ENCODE assay signal across 9 cellular contexts in the genomic region with DNA sequence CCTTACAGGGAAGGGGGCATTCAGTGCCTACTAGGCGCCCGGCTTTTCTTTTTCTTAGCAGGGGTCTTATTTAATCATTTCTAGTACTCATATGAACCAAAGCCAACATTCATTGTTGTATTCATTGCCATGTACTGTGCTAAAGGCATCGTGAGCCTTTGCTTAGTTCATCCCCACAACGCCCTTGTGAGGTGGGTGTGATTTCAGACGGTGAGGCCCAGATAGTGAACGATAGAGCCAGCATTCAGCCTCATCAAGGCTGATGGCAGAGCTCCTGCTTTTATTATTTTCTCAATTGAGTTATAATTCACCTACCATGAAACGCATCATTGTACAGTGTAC. TPM values are rescaled to one million over a fixed set of nuclear protein-coding genes. Genes with fewer than 3 reads are reported as not detected.
DNase-seq lines count a peak whose midpoint lies in the region; ATAC-seq, FAIRE-seq and TF ChIP-seq lines count a peak whose summit lies in the region.
"Had no signal": no experiment of that assay in that cellular context is flagged by ENCODE, and none has a peak within 500 bp of the region (broad histone marks: within the 10 kb centered on the region; RNA-seq: fewer than 3 reads in every experiment).

No MANE protein-coding gene starts in this region.

- H3K9me3 ChIP-seq in keratinocyte (ENCODE audit: control insufficient read depth, low read depth, low read length): no peaks in the 10 kb centered on the region
- no peaks in the 10 kb centered on the region for H3K9me3 ChIP-seq in uterus

- H3K36me3 Mint-ChIP-seq in activated T-helper 1 cell treated with anti-CD3 and anti-CD28 coated beads, Interleukin-12 subunit alpha, Interleukin-12 subunit beta, Interleukin-2, Interleukin-4 antibody, amounts not matched to agents 30 ng/mL and 10 ng/mL and 1 ng/mL, durations not matched to agents 14 hours and 24 hours and 36 hours (ENCODE audit: low read depth): peaks cover 15% of the 10 kb centered on the region

- peak overlapping the region; percentile 79 for H3K9ac ChIP-seq in keratinocyte (ENCODE audit: control insufficient read depth, extremely low read depth, insufficient read depth, low read length)

- no peaks in the 10 kb centered on the region for H4K20me1 ChIP-seq in keratinocyte (ENCODE audit: control insufficient read depth, extremely low read depth, insufficient read depth, low read length)

- ATAC-seq in Right ventricle myocardium inferior: peak; percentile 7
- no peak for ATAC-seq in GM21786 (IDR thresholded peaks at IDR 0.05; ENCODE audit: unreplicated experiment)

- FAIRE-seq in keratinocyte (lab: Jason Lieb, UNC): no peak

- peaks cover 3% of the 10 kb centered on the region in 2 experiments for H3K36me3 ChIP-seq in keratinocyte (ENCODE audit: control insufficient read depth in 2 of 2, extremely low read depth in 1 of 2, insufficient read depth in 2 of 2, low read length in 2 of 2)
- H3K36me3 ChIP-seq in uterus: no peaks in the 10 kb centered on the region

- H3K9me3 Mint-ChIP-seq in activated T-helper 1 cell treated with anti-CD3 and anti-CD28 coated beads, Interleukin-12 subunit alpha, Interleukin-12 subunit beta, Interleukin-2, Interleukin-4 antibody, amounts not matched to agents 30 ng/mL and 10 ng/mL and 1 ng/mL, durations not matched to agents 14 hours and 24 hours and 36 hours: no peaks in the 10 kb centered on the region

- peaks cover 88% of the 10 kb centered on the region for H3K79me2 ChIP-seq in keratinocyte (ENCODE audit: control insufficient read depth, insufficient read depth, low read length)

- H3K4me3 ChIP-seq in keratinocyte (ENCODE audit: control insufficient read depth in 2 of 3, extremely low read depth in 1 of 3, insufficient read depth in 2 of 3, low read depth in 1 of 3, low read length in 3 of 3) (peak overlapping the region in 2 of 3 experiments; percentile 52 to 63), uterus (no peak overlapping the region)

- TF ChIP-seq CTCF in keratinocyte (optimal IDR thresholded peaks at IDR 0.05 in 1 of 3, IDR thresholded peaks at IDR 0.05 in 1 of 3, conservative IDR thresholded peaks at IDR 0.05 in 1 of 3; ENCODE audit: extremely low read depth in 1 of 3, insufficient read depth in 2 of 3, low read length in 3 of 3): no peak
- no peak for TF ChIP-seq CTCF in uterus (IDR thresholded peaks at IDR 0.05)

- peak overlapping the region; percentile 69 for H3K27ac Mint-ChIP-seq in activated T-helper 1 cell treated with anti-CD3 and anti-CD28 coated beads, Interleukin-12 subunit alpha, Interleukin-12 subunit beta, Interleukin-2, Interleukin-4 antibody, amounts not matched to agents 30 ng/mL and 10 ng/mL and 1 ng/mL, durations not matched to agents 14 hours and 24 hours and 36 hours

- peak overlapping the region; percentile 73 for H2AFZ ChIP-seq in keratinocyte (ENCODE audit: control insufficient read depth, low read length)

- TF ChIP-seq POLR2A in uterus (IDR thresholded peaks at IDR 0.05): no peak

- no peaks in the 10 kb centered on the region for H3K9me1 ChIP-seq in keratinocyte (ENCODE audit: control insufficient read depth, extremely low read depth, insufficient read depth, low read length)

- H3K4me2 ChIP-seq in keratinocyte (ENCODE audit: control insufficient read depth, extremely low read depth, insufficient read depth, low read depth, low read length): peak overlapping the region; percentile 98

- H3K27me3 Mint-ChIP-seq in activated T-helper 1 cell treated with anti-CD3 and anti-CD28 coated beads, Interleukin-12 subunit alpha, Interleukin-12 subunit beta, Interleukin-2, Interleukin-4 antibody, amounts not matched to agents 30 ng/mL and 10 ng/mL and 1 ng/mL, durations not matched to agents 14 hours and 24 hours and 36 hours (ENCODE audit: insufficient read depth): no peaks in the 10 kb centered on the region

- no peak for DNase-seq in Right ventricle myocardium inferior (ENCODE audit: missing footprints)
- DNase-seq in cardiac septum (ENCODE audit: low spot score): no peak
- DNase-seq in activated T-helper 1 cell treated with anti-CD3 and anti-CD28 coated beads, Interleukin-12 subunit alpha, Interleukin-12 subunit beta, Interleukin-2, Interleukin-4 antibody, amounts not matched to agents 30 ng/mL and 10 ng/mL and 1 ng/mL, durations not matched to agents 14 hours and 24 hours and 36 hours (ENCODE audit: low spot score): no peak
- no peak for DNase-seq in keratinocyte (ENCODE audit: low read depth, low spot score)
- DNase-seq in uterus: no peak
- no peak for DNase-seq in mesenteric fat pad (ENCODE audit: low spot score)
- DNase-seq in SK-N-DZ (ENCODE audit: low spot score): no peak
- DNase-seq: DND-41 had no signal

- H3K27ac ChIP-seq in keratinocyte (ENCODE audit: control insufficient read depth, insufficient read depth, low read length): peak overlapping the region; percentile 83
- H3K27ac ChIP-seq in uterus: peak overlapping the region; percentile 73 to 77

- H3K4me1 Mint-ChIP-seq in activated T-helper 1 cell treated with anti-CD3 and anti-CD28 coated beads, Interleukin-12 subunit alpha, Interleukin-12 subunit beta, Interleukin-2, Interleukin-4 antibody, amounts not matched to agents 30 ng/mL and 10 ng/mL and 1 ng/mL, durations not matched to agents 14 hours and 24 hours and 36 hours (ENCODE audit: low read depth): peaks cover 51% of the 10 kb centered on the region

- H3K4me1 ChIP-seq in keratinocyte (ENCODE audit: control insufficient read depth, extremely low read depth, insufficient read depth, low read length) (peaks cover 55% of the 10 kb centered on the region), uterus (peaks cover 0 to 13% of the 10 kb centered on the region in 2 donors)

- peak overlapping the region; percentile 74 for H3K4me3 Mint-ChIP-seq in activated T-helper 1 cell treated with anti-CD3 and anti-CD28 coated beads, Interleukin-12 subunit alpha, Interleukin-12 subunit beta, Interleukin-2, Interleukin-4 antibody, amounts not matched to agents 30 ng/mL and 10 ng/mL and 1 ng/mL, durations not matched to agents 14 hours and 24 hours and 36 hours

- dilution Hi-C loops in keratinocyte (cut with MboI; ENCODE audit: extremely low pct_ligation_motif_present, low sequenced_read_pairs): no loop called here

- H3K27me3 ChIP-seq in keratinocyte (ENCODE audit: control insufficient read depth, extremely low read depth, insufficient read depth, low read length): no peaks in the 10 kb centered on the region
- no peaks in the 10 kb centered on the region for H3K27me3 ChIP-seq in uterus

- intact Hi-C loops in Right ventricle myocardium inferior (cut with DNase I): no loop called here
- intact Hi-C loops in cardiac septum (cut with DNase I): loop anchor here (5.0 kb wide), 1 partner anchor 354 kb away; no protein-coding TSS in a partner anchor
- intact Hi-C loops in activated T-helper 1 cell treated with anti-CD3 and anti-CD28 coated beads, Interleukin-12 subunit alpha, Interleukin-12 subunit beta, Interleukin-2, Interleukin-4 antibody, amounts not matched to agents 30 ng/mL and 10 ng/mL and 1 ng/mL, durations not matched to agents 14 hours and 24 hours and 36 hours (cut with micrococcal nuclease): loop anchor here (1.0 kb wide), 1 partner anchor 9 kb away; no protein-coding TSS in a partner anchor
- intact Hi-C loops in uterus (cut with DNase I; ENCODE audit: low total_unique reads): no loop called here

RNA-seq across cellular contexts. Expression of gene HK1, which starts 50.0 kb away (rescaled TPM):
- total RNA-seq in Right ventricle myocardium inferior (186 TPM), cardiac septum (315 TPM), uterus (10 to 100 TPM; 17.9 to 77.6 (median 43.6) TPM), mesenteric fat pad (109 TPM)
- total RNA-seq in activated T-helper 1 cell treated with anti-CD3 and anti-CD28 coated beads, Interleukin-12 subunit alpha, Interleukin-12 subunit beta, Interleukin-2, Interleukin-4 antibody, amounts not matched to agents 30 ng/mL and 10 ng/mL and 1 ng/mL, durations not matched to agents 14 hours and 24 hours and 36 hours: 155 and 161 TPM in 2 replicates
- polyA plus RNA-seq in keratinocyte: 90.9 to 113 TPM (median 106 TPM) in 3 replicates
- 96.6 TPM for polyA plus RNA-seq in keratinocyte (2011; ENCODE audit: low read depth)
- polyA plus RNA-seq in keratinocyte (2011; cell fraction: cytosol; rRNA removed): 84.2 and 112 TPM in 2 replicates
- 148 and 167 TPM in 2 replicates for polyA plus RNA-seq in keratinocyte (2011; cell fraction: nucleus; rRNA removed)
- 153 and 155 TPM in 2 replicates for polyA plus RNA-seq in keratinocyte (2012; ENCODE audit: low replicate concordance)
- polyA minus RNA-seq in keratinocyte: 122 to 178 TPM (median 152 TPM) in 3 replicates
- polyA minus RNA-seq in keratinocyte (2011; cell fraction: cytosol; rRNA and poly(A)+ RNA removed): 85.8 TPM
- 63.3 and 108 TPM in 2 replicates for polyA minus RNA-seq in keratinocyte (2011; cell fraction: nucleus; rRNA and poly(A)+ RNA removed)
- polyA plus RNA-seq in SK-N-DZ (2014; cell fraction: cytosol; rRNA removed): 29.0 and 30.3 TPM in 2 replicates
- 16.1 and 17.1 TPM in 2 replicates for polyA plus RNA-seq in SK-N-DZ (2014; cell fraction: nucleus; rRNA removed)

Comparison
In these comparisons a context has a peak if more than half of its experiments do, and no peak if none do; other contexts are left out.
1. intact Hi-C loops: an anchor here in cardiac septum (5.0 kb wide) and activated T-helper 1 cell treated with anti-CD3 and anti-CD28 coated beads, Interleukin-12 subunit alpha, Interleukin-12 subunit beta, Interleukin-2, Interleukin-4 antibody, amounts not matched to agents 30 ng/mL and 10 ng/mL and 1 ng/mL, durations not matched to agents 14 hours and 24 hours and 36 hours (1.0 kb wide); none called in Right ventricle myocardium inferior and uterus.
2. H3K4me3 ChIP-seq: peak in keratinocyte (2 of 3); none in uterus (0 of 2).